Comparison of ENCODE assay signal across 24 cellular contexts in the genomic region with DNA sequence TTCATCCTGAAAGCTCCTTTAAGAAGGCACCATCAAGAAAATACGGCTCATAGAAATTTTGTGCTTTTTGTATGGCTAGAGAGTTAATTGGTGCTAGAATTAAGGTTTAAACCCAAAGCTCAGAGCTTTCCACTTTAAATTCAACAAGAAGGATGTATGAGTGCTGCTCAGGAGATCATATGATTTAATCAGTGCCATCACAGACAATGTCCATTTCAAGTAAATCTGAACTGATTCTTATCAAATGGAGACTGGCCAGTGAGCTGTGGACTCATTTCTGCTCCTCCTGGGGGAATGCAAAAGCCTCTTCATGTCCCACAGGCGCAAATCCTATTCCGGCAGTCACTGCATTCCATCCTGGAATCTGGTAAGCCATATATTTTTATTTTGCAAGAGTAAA.
"Had no signal": no experiment of that assay in that cellular context is flagged by ENCODE, and none has a peak within 500 bp of the region (broad histone marks: within the 10 kb centered on the region; RNA-seq: fewer than 3 reads in every experiment).

No MANE protein-coding gene starts in this region.

- H3K27ac ChIP-seq: dorsolateral prefrontal cortex, epithelial cell of prostate, gastrocnemius medialis, heart left ventricle, left ventricle myocardium inferior, lower lobe of right lung, psoas muscle, spleen, thoracic aorta, tibial nerve, upper lobe of left lung had no signal

- H3K4me1 Mint-ChIP-seq: stimulated activated naive B cell treated with anti-CD40 and anti-IgM and Interleukin-4, amounts not matched to agents 10 μg/mL and 1 μg/mL and 100 μg/mL, for 72 hours had no signal

- H3K4me1 ChIP-seq: lower lobe of right lung, spleen, upper lobe of left lung had no signal

- H3K9me3 Mint-ChIP-seq: natural killer cell; stimulated activated naive CD8-positive, alpha-beta T cell treated with anti-CD3 and anti-CD28 coated beads, Interleukin-15, Interleukin-2, amounts not matched to agents 100 ng/mL and 50 ng/mL, for 24 hours had no signal

- H3K9me3 ChIP-seq: gastrocnemius medialis, heart left ventricle, left ventricle myocardium inferior, lower lobe of right lung, psoas muscle, spleen, thoracic aorta, tibial nerve, upper lobe of left lung had no signal

- H3K4me3 ChIP-seq: dorsolateral prefrontal cortex, gastrocnemius medialis, heart left ventricle, left ventricle myocardium inferior, lower lobe of right lung, psoas muscle, skin epidermis, spleen, thoracic aorta, tibial nerve, upper lobe of left lung had no signal

- H3K27ac Mint-ChIP-seq: stimulated activated naive B cell treated with anti-CD40 and anti-IgM and Interleukin-4, amounts not matched to agents 10 μg/mL and 1 μg/mL and 100 μg/mL, for 72 hours; stimulated activated naive CD8-positive, alpha-beta T cell treated with anti-CD3 and anti-CD28 coated beads, Interleukin-15, Interleukin-2, amounts not matched to agents 100 ng/mL and 50 ng/mL, for 24 hours had no signal

- H3K36me3 ChIP-seq: gastrocnemius medialis, heart left ventricle, left ventricle myocardium inferior, lower lobe of right lung, spleen, thoracic aorta, tibial nerve, upper lobe of left lung had no signal

- H3K27me3 ChIP-seq: dorsolateral prefrontal cortex, gastrocnemius medialis, heart left ventricle, spleen, tibial nerve, upper lobe of left lung had no signal

- H3K36me3 Mint-ChIP-seq: natural killer cell; stimulated activated naive B cell treated with anti-CD40 and anti-IgM and Interleukin-4, amounts not matched to agents 10 μg/mL and 1 μg/mL and 100 μg/mL, for 72 hours had no signal

- DNase-seq: dorsolateral prefrontal cortex; effector CD4-positive, alpha-beta T cell; foreskin fibroblast; gastrocnemius medialis; heart left ventricle; hippocampal formation; islet precursor cell; kidney glomerular epithelial cell; left colon; left ventricle myocardium inferior; lower lobe of right lung; natural killer cell; nucleus accumbens; posterior cingulate gyrus; psoas muscle; right cardiac atrium; spleen; stimulated activated naive B cell treated with anti-CD40 and anti-IgM and Interleukin-4, amounts not matched to agents 10 μg/mL and 1 μg/mL and 100 μg/mL, for 72 hours; upper lobe of left lung had no signal

- H3K27me3 Mint-ChIP-seq: stimulated activated naive B cell treated with anti-CD40 and anti-IgM and Interleukin-4, amounts not matched to agents 10 μg/mL and 1 μg/mL and 100 μg/mL, for 72 hours; stimulated activated naive CD8-positive, alpha-beta T cell treated with anti-CD3 and anti-CD28 coated beads, Interleukin-15, Interleukin-2, amounts not matched to agents 100 ng/mL and 50 ng/mL, for 24 hours had no signal

- H3K4me3 Mint-ChIP-seq: natural killer cell; stimulated activated naive B cell treated with anti-CD40 and anti-IgM and Interleukin-4, amounts not matched to agents 10 μg/mL and 1 μg/mL and 100 μg/mL, for 72 hours; stimulated activated naive CD8-positive, alpha-beta T cell treated with anti-CD3 and anti-CD28 coated beads, Interleukin-15, Interleukin-2, amounts not matched to agents 100 ng/mL and 50 ng/mL, for 24 hours had no signal
